In genomic region chr11:35236667-35237003, GRCh38 we compare ENCODE assay signal across 10 cellular contexts.
DNase-seq lines count a peak whose midpoint lies in the region; ATAC-seq lines count a peak whose summit lies in the region.
"Had no signal": no experiment of that assay in that cellular context is flagged by ENCODE, and none has a peak within 500 bp of the region (broad histone marks: within the 10 kb centered on the region; RNA-seq: fewer than 3 reads in every experiment).

No MANE protein-coding gene starts in this region.

- peaks cover 34% of the 10 kb centered on the region for H3K36me3 Mint-ChIP-seq in T-helper 2 cell treated with Interferon-gamma antibody and Interleukin-4, amounts not matched to agents 5 μg/mL and 100 μg/mL, for 36 hours (ENCODE audit: low read depth)
- peaks cover 24% of the 10 kb centered on the region for H3K36me3 Mint-ChIP-seq in dendritic cell treated with granulocyte-macrophage colony-stimulating factor and Interleukin-4, amounts not matched to agents 40 ng/mL and 50 ng/mL, for 4 days (ENCODE audit: low read depth)

- peaks cover 20% of the 10 kb centered on the region for H3K9me3 Mint-ChIP-seq in T-helper 2 cell treated with Interferon-gamma antibody and Interleukin-4, amounts not matched to agents 5 μg/mL and 100 μg/mL, for 36 hours
- H3K9me3 Mint-ChIP-seq in dendritic cell treated with granulocyte-macrophage colony-stimulating factor and Interleukin-4, amounts not matched to agents 40 ng/mL and 50 ng/mL, for 4 days, result no peaks in the 10 kb centered on the region

- intact Hi-C loops in dendritic cell treated with granulocyte-macrophage colony-stimulating factor and Interleukin-4, amounts not matched to agents 40 ng/mL and 50 ng/mL, for 4 days (cut with micrococcal nuclease), result loop anchor here (5.0 kb wide), 2 partner anchors 66 to 156 kb away; no protein-coding TSS in a partner anchor

- no peak for ATAC-seq in HG03097 (IDR thresholded peaks at IDR 0.05; ENCODE audit: low FRiP score, unreplicated experiment)

- DNase-seq in T-helper 2 cell treated with Interferon-gamma antibody and Interleukin-4, amounts not matched to agents 5 μg/mL and 100 μg/mL, for 36 hours (ENCODE audit: low spot score), result no peak
- DNase-seq in T-helper 2 cell (no peak), OCI-M1 (lab: John Stamatoyannopoulos, UW) (peak; percentile 47), pons (ENCODE audit: low spot score) (peak; percentile 64), NCI-H510A (lab: John Stamatoyannopoulos, UW) (no peak), germinal center (ENCODE audit: low spot score) (no peak)
- DNase-seq: NCI-H2171 treated with DMSO at 0.1 percent for 48 hours had no signal

- peaks cover 19% of the 10 kb centered on the region for H3K27me3 Mint-ChIP-seq in T-helper 2 cell treated with Interferon-gamma antibody and Interleukin-4, amounts not matched to agents 5 μg/mL and 100 μg/mL, for 36 hours (ENCODE audit: low read depth)
- no peaks in the 10 kb centered on the region for H3K27me3 Mint-ChIP-seq in dendritic cell treated with granulocyte-macrophage colony-stimulating factor and Interleukin-4, amounts not matched to agents 40 ng/mL and 50 ng/mL, for 4 days

- H3K4me3 Mint-ChIP-seq in T-helper 2 cell treated with Interferon-gamma antibody and Interleukin-4, amounts not matched to agents 5 μg/mL and 100 μg/mL, for 36 hours, result peak overlapping the region; percentile 44
- no peak overlapping the region for H3K4me3 Mint-ChIP-seq in dendritic cell treated with granulocyte-macrophage colony-stimulating factor and Interleukin-4, amounts not matched to agents 40 ng/mL and 50 ng/mL, for 4 days
- H3K4me3 Mint-ChIP-seq: nephron had no signal

- H3K4me1 Mint-ChIP-seq in T-helper 2 cell treated with Interferon-gamma antibody and Interleukin-4, amounts not matched to agents 5 μg/mL and 100 μg/mL, for 36 hours (ENCODE audit: low read depth), result peaks cover 66% of the 10 kb centered on the region
- peaks cover 83% of the 10 kb centered on the region for H3K4me1 Mint-ChIP-seq in dendritic cell treated with granulocyte-macrophage colony-stimulating factor and Interleukin-4, amounts not matched to agents 40 ng/mL and 50 ng/mL, for 4 days (ENCODE audit: low read depth)

- peak overlapping the region; percentile 56 for H3K27ac Mint-ChIP-seq in T-helper 2 cell treated with Interferon-gamma antibody and Interleukin-4, amounts not matched to agents 5 μg/mL and 100 μg/mL, for 36 hours
- H3K27ac Mint-ChIP-seq in dendritic cell treated with granulocyte-macrophage colony-stimulating factor and Interleukin-4, amounts not matched to agents 40 ng/mL and 50 ng/mL, for 4 days, result peak overlapping the region; percentile 91
- H3K27ac Mint-ChIP-seq: nephron had no signal

Comparison
In these comparisons a context has a peak if more than half of its experiments do, and no peak if none do; other contexts are left out.
1. DNase-seq: peak in OCI-M1 (single experiment) and pons (single experiment); none in T-helper 2 cell treated with Interferon-gamma antibody and Interleukin-4, amounts not matched to agents 5 μg/mL and 100 μg/mL, for 36 hours (single experiment), T-helper 2 cell (0 of 5), NCI-H510A (single experiment) and germinal center (single experiment).